Comparison of ENCODE assay signal across 8 cellular contexts in the genomic region with DNA sequence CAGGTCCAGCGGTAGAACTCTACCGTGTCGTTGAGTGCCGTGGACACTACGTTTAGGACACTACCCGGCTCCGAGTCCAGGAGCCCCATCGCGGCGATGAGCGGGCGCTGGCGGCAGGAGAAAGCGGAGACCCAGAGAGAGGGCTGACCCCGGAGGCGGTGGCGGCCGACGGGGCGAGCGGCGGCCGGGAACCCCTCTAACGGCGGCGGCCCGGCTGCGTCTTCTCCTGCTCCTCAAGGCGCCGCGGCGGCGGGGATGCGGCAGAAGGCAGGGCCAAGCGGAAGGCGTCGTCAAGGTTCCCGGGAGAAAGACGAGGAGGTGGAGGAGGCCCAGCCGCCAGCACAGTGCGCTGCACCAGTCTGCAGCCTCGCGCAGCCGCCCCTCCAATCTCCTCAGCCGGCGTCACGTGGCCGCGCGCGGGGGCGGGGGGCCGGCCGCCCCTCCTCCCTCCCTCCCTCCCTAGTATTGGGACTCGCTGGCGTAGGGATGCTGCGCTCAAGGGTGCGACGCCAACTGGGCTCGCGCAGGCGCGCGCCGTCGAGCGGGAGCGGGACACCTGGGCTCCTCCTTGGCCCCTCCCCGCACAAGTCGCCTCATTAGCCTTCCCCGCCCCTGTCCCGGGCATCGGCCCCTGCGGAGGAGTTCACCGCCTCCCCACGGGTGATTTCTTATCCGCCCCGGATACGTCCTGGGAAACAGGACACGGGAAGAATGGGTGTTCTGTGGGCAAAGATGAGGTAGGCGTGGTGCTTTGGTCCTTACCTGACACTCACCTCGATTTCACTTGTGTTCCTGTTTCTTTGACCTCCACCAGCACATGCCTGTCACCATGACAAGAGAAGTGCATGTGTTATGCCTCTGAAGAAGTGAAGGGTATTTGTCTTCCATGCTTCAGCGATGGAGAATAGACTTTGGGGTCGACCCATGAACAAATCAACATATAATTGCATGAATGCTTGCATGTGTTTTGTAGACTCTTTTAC. TPM values are rescaled to one million over a fixed set of nuclear protein-coding genes. Genes with fewer than 3 reads are reported as not detected.
DNase-seq lines count a peak whose midpoint lies in the region; ATAC-seq and TF ChIP-seq lines count a peak whose summit lies in the region.

TSS of gene ELOVL4 (minus strand) at position 363 of the 983 bp plus-strand sequence. CDS start at position 89, 274 bp downstream.

- H3K27ac ChIP-seq in SK-N-MC (no peak within 1 kb of the TSS), adrenal gland (no peak within 1 kb of the TSS)

- no peak for TF ChIP-seq RAD21 in Ishikawa (IDR thresholded peaks at IDR 0.05; ENCODE audit: low read depth)

- no peaks in the 10 kb centered on the region for H3K36me3 ChIP-seq in SK-N-MC (ENCODE audit: insufficient read depth, low read length)
- H3K36me3 ChIP-seq in adrenal gland (replicated peaks in 1 of 2) = no peaks in the 10 kb centered on the region

- no peak for TF ChIP-seq EP300 in Ishikawa (IDR thresholded peaks at IDR 0.05; ENCODE audit: borderline replicate concordance)

- intact Hi-C loops in adrenal gland (cut with DNase I) (loop anchor here (5.0 to 10.0 kb wide), 2 partner anchors 145 to 147 kb away; no protein-coding TSS in a partner anchor), left cardiac atrium (cut with DNase I) (loop anchor here in 1 of 2 donors (10.0 kb wide), 1 partner anchor 147 kb away; no protein-coding TSS in a partner anchor)

- peak within 1 kb of the TSS; percentile 59 for H3K9ac ChIP-seq in SK-N-MC (ENCODE audit: insufficient read length)

- H3K27me3 ChIP-seq in adrenal gland = peaks cover 18% of the 10 kb centered on the region

- peak in 1 of 2 donors; percentile 45 for TF ChIP-seq POLR2A in adrenal gland (IDR thresholded peaks at IDR 0.05)

- ATAC-seq in GM19455 (IDR thresholded peaks at IDR 0.05; ENCODE audit: unreplicated experiment) = peak; percentile 49
- peak; percentile 92 to 96 for ATAC-seq in left cardiac atrium

- H3K9me3 ChIP-seq in SK-N-MC (ENCODE audit: low read depth, low read length) = no peaks in the 10 kb centered on the region
- no peaks in the 10 kb centered on the region for H3K9me3 ChIP-seq in adrenal gland (replicated peaks in 1 of 3)

- DNase-seq in AG09319 (ENCODE audit: extremely low read depth, low read depth) (peak; percentile 23), SK-N-MC (ENCODE audit: low read depth, low spot score) (no peak), adrenal gland (peak in 6 of 7 donors; percentile 23 to 78 (median 30)), left cardiac atrium (peak; percentile 67), pons (ENCODE audit: low spot score) (peak; percentile 63), ureter (ENCODE audit: low spot score) (peak; percentile 59)

- WGBS in adrenal gland, 4 donors = 1 to 4% (median 2%) methylated on average over 21 to 84 of the region's 84 CpGs

- H3K4me3 ChIP-seq in SK-N-MC (peak within 1 kb of the TSS; percentile 93), adrenal gland (peak within 1 kb of the TSS in 2 of 4 donors; percentile 20 to 58)

- peaks cover 0 to 13% of the 10 kb centered on the region in 2 donors for H3K4me1 ChIP-seq in adrenal gland (replicated peaks in 1 of 2)

- no peak for TF ChIP-seq CTCF in AG09319 (IDR thresholded peaks at IDR 0.05; ENCODE audit: low read depth, low read length)
- no peak for TF ChIP-seq CTCF in adrenal gland (IDR thresholded peaks at IDR 0.05)

TF ChIP-seq in Ishikawa, 13 proteins besides CTCF, POLR2A, EP300 and RAD21:
- no peak; the same call in 1 of the 2 replicates for TF ChIP-seq TCF12 (IDR thresholded peaks at IDR 0.05; ENCODE audit: low read depth)
- peak; percentile 96 for TF ChIP-seq MAX (IDR thresholded peaks at IDR 0.05)
- TF ChIP-seq USF1 (IDR thresholded peaks at IDR 0.05) = peak; percentile 96
- TF ChIP-seq CREB1 (IDR thresholded peaks at IDR 0.05; ENCODE audit: low read depth) = 0 out of 2 replicates have a peak, but pooled peaks have one; percentile 22
- no peak for TF ChIP-seq NFIC (IDR thresholded peaks at IDR 0.05)
- peak; percentile 97 for TF ChIP-seq EGR1 (IDR thresholded peaks at IDR 0.05)
- 0 out of 2 replicates have a peak, but pooled peaks have one; percentile 19 for TF ChIP-seq TEAD4 (IDR thresholded peaks at IDR 0.05)
- peak; percentile 53 for TF ChIP-seq TAF1 (IDR thresholded peaks at IDR 0.05; ENCODE audit: low read depth)
TF ChIP-seq in Ishikawa: peak in this region for 6.

RNA-seq across cellular contexts. Expression of gene ELOVL4, which starts in this region (rescaled TPM):
- 1 to 10 TPM in 1 of 8 donors, under 1 TPM in 6, not detected in 1; 0.11 to 1.5 (median 0.46) TPM for total RNA-seq in adrenal gland
- 1 to 10 TPM in 1 of 3 donors, under 1 TPM in 2; 0.40 to 2.1 (median 0.80) TPM for polyA plus RNA-seq in adrenal gland
- total RNA-seq in left cardiac atrium = under 1 TPM; 0.47 to 0.58 TPM
- 1.4 TPM for total RNA-seq in ureter

Comparison
In these comparisons a context has a peak if more than half of its experiments do, and no peak if none do; other contexts are left out.
1. Peak in DNase-seq and ATAC-seq in left cardiac atrium; RNA of the gene not detected or under 1 TPM.